In the genomic region with DNA sequence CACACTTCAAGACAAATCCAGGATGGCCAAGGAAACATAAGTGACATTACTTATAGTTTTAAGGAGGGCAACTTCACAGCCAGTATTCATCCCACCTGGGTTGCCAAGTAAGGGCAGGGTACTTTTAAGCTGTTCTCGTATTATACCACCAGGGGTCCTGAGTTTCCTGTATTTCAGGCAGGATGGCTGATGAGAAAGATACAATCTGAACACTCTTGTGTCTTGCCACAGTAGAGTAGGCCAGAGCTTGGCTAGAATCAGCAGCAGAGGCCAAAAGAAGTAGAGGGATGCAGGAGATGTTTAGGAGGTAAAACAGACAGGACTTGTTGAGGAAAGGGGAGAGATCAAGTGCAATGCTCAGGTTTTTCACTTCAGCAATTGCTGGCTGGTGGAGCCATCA, we compare ENCODE assay signal across 8 cellular contexts. TPM values are rescaled to one million over a fixed set of nuclear protein-coding genes. Genes with fewer than 3 reads are reported as not detected.
DNase-seq lines count a peak whose midpoint lies in the region; ATAC-seq and TF ChIP-seq lines count a peak whose summit lies in the region.
"Not testable (repeated sequence)": the region's sequence is repeated elsewhere in the genome, so short reads cannot be mapped to it uniquely, and the experiment has no call there.

No MANE protein-coding gene starts in this region.

- TF ChIP-seq CTCF in NB4 (IDR thresholded peaks at IDR 0.05; ENCODE audit: low read depth, low read length) (peak; percentile 23), RWPE1 (conservative IDR thresholded peaks at IDR 0.05; ENCODE audit: low read depth) (peak; percentile 60), esophagus muscularis mucosa (IDR thresholded peaks at IDR 0.05) (peak; percentile 29 to 39 (median 29))

- H3K4me3 Mint-ChIP-seq in activated T-helper 17 cell treated with anti-CD3 and anti-CD28 coated beads, Interleukin-2, amount 50 U/mL, for 72 hours, result not testable (repeated sequence)

- H2AK5ac ChIP-seq in mesenchymal stem cell (ENCODE audit: low read length, severe bottlenecking), result not testable (repeated sequence)

- H2BK5ac ChIP-seq in mesenchymal stem cell (ENCODE audit: low read depth, low read length, poor library complexity, severe bottlenecking), result not testable (repeated sequence)

- H2BK120ac ChIP-seq in mesenchymal stem cell (ENCODE audit: low read depth, low read length), result not testable (repeated sequence)

- H3K4me3 ChIP-seq in HAP-1; NB4 (ENCODE audit: low read depth, low read length); esophagus muscularis mucosa; mesenchymal stem cell (ENCODE audit: insufficient read depth in 1 of 2, low read depth in 1 of 2, low read length in 2 of 2): not testable (repeated sequence)

- peak; percentile 41 for ATAC-seq in activated T-helper 17 cell treated with anti-CD3 and anti-CD28 coated beads, Interleukin-2, amount 50 U/mL, for 72 hours (replicated peaks)

- peak overlapping the region; percentile 18 for H3K27ac Mint-ChIP-seq in activated T-helper 17 cell treated with anti-CD3 and anti-CD28 coated beads, Interleukin-2, amount 50 U/mL, for 72 hours

- H3K9me3 ChIP-seq in HAP-1; esophagus muscularis mucosa; mesenchymal stem cell (ENCODE audit: control insufficient read depth, low read length): not testable (repeated sequence)

- peak overlapping the region; percentile 7 for H4K8ac ChIP-seq in mesenchymal stem cell (ENCODE audit: low read length)

- H2BK12ac ChIP-seq in mesenchymal stem cell (ENCODE audit: low read length in 2 of 2), result not testable (repeated sequence)

- not testable (repeated sequence) for H3K9ac ChIP-seq in mesenchymal stem cell (ENCODE audit: low read length)

- not testable (repeated sequence) for H3K27me3 Mint-ChIP-seq in activated T-helper 17 cell treated with anti-CD3 and anti-CD28 coated beads, Interleukin-2, amount 50 U/mL, for 72 hours

- 0% methylated on average over 1 of the region's 1 CpG for WGBS in esophagus muscularis mucosa
- WGBS in mesenchymal stem cell, result 5% methylated on average over 1 of the region's 1 CpG

- H3K23ac ChIP-seq in mesenchymal stem cell (ENCODE audit: low read length in 2 of 2), result not testable (repeated sequence)

- not testable (repeated sequence) for H3K27me3 ChIP-seq in HAP-1 (ENCODE audit: low read depth); esophagus muscularis mucosa; mesenchymal stem cell (ENCODE audit: control insufficient read depth in 1 of 2, insufficient read depth in 1 of 2, low read length in 2 of 2)

- H3K18ac ChIP-seq in mesenchymal stem cell (ENCODE audit: low read depth in 1 of 2, low read length in 2 of 2), result not testable (repeated sequence)

- not testable (repeated sequence) for H3K4me1 ChIP-seq in HAP-1; esophagus muscularis mucosa; mesenchymal stem cell (ENCODE audit: control insufficient read depth, insufficient read depth, low read depth, low read length)

- POLR2A ChIA-PET in RWPE1 (lab: Yijun Ruan, JAX; ENCODE audit: low non-redundant PET), result not testable (repeated sequence)

- not testable (repeated sequence) for H3K27ac ChIP-seq in RWPE1; esophagus muscularis mucosa (replicated peaks in 1 of 4); mesenchymal stem cell (ENCODE audit: low read length, poor library complexity, severe bottlenecking)

- not testable (repeated sequence) for TF ChIP-seq POLR2A in NB4 (IDR thresholded peaks at IDR 0.05; ENCODE audit: extremely low read depth, insufficient read length); esophagus muscularis mucosa (IDR thresholded peaks at IDR 0.05; ENCODE audit: low read depth)

- not testable (repeated sequence) for H3K36me3 ChIP-seq in HAP-1 (replicated peaks); esophagus muscularis mucosa; mesenchymal stem cell (ENCODE audit: control insufficient read depth in 1 of 2, insufficient read depth in 2 of 2, low read depth in 1 of 2, low read length in 2 of 2)

- DNase-seq in Daoy (ENCODE audit: low read depth) (peak; percentile 34), HAP-1 (ENCODE audit: low spot score in 2 of 2) (peak; percentile 41 to 42), NB4 (ENCODE audit: low read depth) (peak; percentile 62), RWPE1 (ENCODE audit: low spot score) (peak; percentile 9), mesenchymal stem cell (peak; percentile 58), superior temporal gyrus (ENCODE audit: extremely low spot score) (peak; percentile 16)
- DNase-seq in esophagus muscularis mucosa (ENCODE audit: extremely low spot score), result not testable (repeated sequence)

- intact Hi-C loops in esophagus muscularis mucosa (cut with DNase I), result not testable (repeated sequence)

- H3K14ac ChIP-seq in mesenchymal stem cell (ENCODE audit: low read length in 2 of 2), result not testable (repeated sequence)

- H3K4me2 ChIP-seq in mesenchymal stem cell (ENCODE audit: low read length, poor library complexity, severe bottlenecking), result not testable (repeated sequence)

- not testable (repeated sequence) for TF ChIP-seq EP300 in esophagus muscularis mucosa (IDR thresholded peaks at IDR 0.05)

- in situ Hi-C loops in HAP-1 (cut with MboI; ENCODE audit: low sequenced_read_pairs), result not testable (repeated sequence)

- H4K91ac ChIP-seq in mesenchymal stem cell (ENCODE audit: low read length), result not testable (repeated sequence)

- H3K4me1 Mint-ChIP-seq in activated T-helper 17 cell treated with anti-CD3 and anti-CD28 coated beads, Interleukin-2, amount 50 U/mL, for 72 hours, result not testable (repeated sequence)

- H3K9me3 Mint-ChIP-seq in activated T-helper 17 cell treated with anti-CD3 and anti-CD28 coated beads, Interleukin-2, amount 50 U/mL, for 72 hours, result not testable (repeated sequence)

- not testable (repeated sequence) for H3K36me3 Mint-ChIP-seq in activated T-helper 17 cell treated with anti-CD3 and anti-CD28 coated beads, Interleukin-2, amount 50 U/mL, for 72 hours (ENCODE audit: low read depth)

- H2BK15ac ChIP-seq in mesenchymal stem cell (ENCODE audit: low read depth, poor library complexity, severe bottlenecking), result not testable (repeated sequence)

- not testable (repeated sequence) for H3K4ac ChIP-seq in mesenchymal stem cell (ENCODE audit: low read depth in 1 of 2, low read length in 2 of 2)

- not testable (repeated sequence) for H2AFZ ChIP-seq in mesenchymal stem cell (ENCODE audit: low read depth, low read length)

- CTCF ChIA-PET in RWPE1 (lab: Yijun Ruan, JAX), result interaction anchor here (0.6 kb wide), 1 partner anchor 447 kb away, joined by 3 read pairs; no protein-coding TSS in a partner anchor

- not testable (repeated sequence) for H3K79me1 ChIP-seq in mesenchymal stem cell (replicated peaks; ENCODE audit: low read length, poor library complexity, severe bottlenecking)

RNA-seq across cellular contexts. Expression of a gene that starts 3.1 kb away (rescaled TPM):
- total RNA-seq in Daoy (2014; rRNA removed; shearing (Covaris generic)), result 9.5 and 12.4 TPM in 2 replicates
- 10 to 100 TPM; 17.9 to 28.5 TPM for total RNA-seq in activated T-helper 17 cell treated with anti-CD3 and anti-CD28 coated beads, Interleukin-2, amount 50 U/mL, for 72 hours
- total RNA-seq in esophagus muscularis mucosa, result 10 to 100 TPM; 17.8 to 28.3 (median 22.0) TPM
- 13.6 TPM for polyA plus RNA-seq in mesenchymal stem cell (2013, experiment 1 of 2)
- 13.9 TPM for polyA plus RNA-seq in mesenchymal stem cell (2013, experiment 2 of 2)
